Comparison of ENCODE assay signal across 1 cellular context in the genomic region with DNA sequence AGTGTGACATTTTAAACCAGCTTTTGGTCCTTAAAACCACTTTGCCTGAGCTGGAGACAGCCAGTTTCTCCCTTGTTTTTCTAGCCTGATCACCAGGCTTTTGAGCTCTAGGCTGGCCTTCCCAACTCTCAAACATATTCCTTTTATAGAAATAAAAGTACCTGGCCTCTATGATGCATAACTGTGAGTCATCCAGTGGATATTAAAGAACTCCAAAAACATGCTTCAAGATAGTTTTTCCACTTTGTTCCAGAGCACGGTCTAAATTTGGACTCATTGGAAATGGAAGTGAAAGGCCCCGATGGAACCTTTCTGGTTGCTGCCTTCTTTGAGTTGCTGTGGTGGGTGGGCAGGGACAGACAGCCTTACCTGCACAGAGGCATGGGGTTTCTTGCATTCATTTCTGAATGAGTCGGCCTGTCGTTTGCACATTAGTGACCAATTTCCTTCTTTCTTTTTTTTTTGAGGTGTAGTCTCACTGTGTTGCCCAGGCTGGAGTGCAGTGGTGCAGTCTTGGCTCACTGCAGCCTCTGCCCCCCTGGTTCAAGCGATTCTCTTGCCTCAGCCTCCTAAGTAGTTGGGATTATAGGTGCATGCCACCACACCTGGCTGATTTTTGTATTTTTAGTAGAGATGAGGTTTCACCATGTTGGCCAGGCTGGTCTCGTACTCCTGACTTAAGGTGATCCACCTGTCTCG.
TF ChIP-seq lines count a peak whose summit lies in the region.

No MANE protein-coding gene starts in this region.

TF ChIP-seq in SK-N-SH treated with all-trans-retinoic acid at 6 μM for 48 hours, 23 proteins besides CTCF, POLR2A, EP300 and RAD21 (continued from another document):
- TF ChIP-seq, protein P1, sequence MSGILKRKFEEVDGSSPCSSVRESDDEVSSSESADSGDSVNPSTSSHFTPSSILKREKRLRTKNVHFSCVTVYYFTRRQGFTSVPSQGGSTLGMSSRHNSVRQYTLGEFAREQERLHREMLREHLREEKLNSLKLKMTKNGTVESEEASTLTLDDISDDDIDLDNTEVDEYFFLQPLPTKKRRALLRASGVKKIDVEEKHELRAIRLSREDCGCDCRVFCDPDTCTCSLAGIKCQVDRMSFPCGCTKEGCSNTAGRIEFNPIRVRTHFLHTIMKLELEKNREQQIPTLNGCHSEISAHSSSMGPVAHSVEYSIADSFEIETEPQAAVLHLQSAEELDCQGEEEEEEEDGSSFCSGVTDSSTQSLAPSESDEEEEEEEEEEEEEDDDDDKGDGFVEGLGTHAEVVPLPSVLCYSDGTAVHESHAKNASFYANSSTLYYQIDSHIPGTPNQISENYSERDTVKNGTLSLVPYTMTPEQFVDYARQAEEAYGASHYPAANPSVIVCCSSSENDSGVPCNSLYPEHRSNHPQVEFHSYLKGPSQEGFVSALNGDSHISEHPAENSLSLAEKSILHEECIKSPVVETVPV (CRISPR knock-in tag; IDR thresholded peaks at IDR 0.05) = no peak
- no peak for TF ChIP-seq BACH2 (CRISPR knock-in tag; IDR thresholded peaks at IDR 0.05; ENCODE audit: borderline replicate concordance)
- TF ChIP-seq RARB (CRISPR knock-in tag; IDR thresholded peaks at IDR 0.05) = no peak
- TF ChIP-seq ZNF565 (CRISPR knock-in tag; conservative IDR thresholded peaks at IDR 0.05; ENCODE audit: low read depth) = no peak
- TF ChIP-seq ARNTL (CRISPR knock-in tag; IDR thresholded peaks at IDR 0.05; ENCODE audit: borderline replicate concordance, low read depth) = no peak
- no peak for TF ChIP-seq ZNF70 (CRISPR knock-in tag; IDR thresholded peaks at IDR 0.05)
- TF ChIP-seq, protein P2, sequence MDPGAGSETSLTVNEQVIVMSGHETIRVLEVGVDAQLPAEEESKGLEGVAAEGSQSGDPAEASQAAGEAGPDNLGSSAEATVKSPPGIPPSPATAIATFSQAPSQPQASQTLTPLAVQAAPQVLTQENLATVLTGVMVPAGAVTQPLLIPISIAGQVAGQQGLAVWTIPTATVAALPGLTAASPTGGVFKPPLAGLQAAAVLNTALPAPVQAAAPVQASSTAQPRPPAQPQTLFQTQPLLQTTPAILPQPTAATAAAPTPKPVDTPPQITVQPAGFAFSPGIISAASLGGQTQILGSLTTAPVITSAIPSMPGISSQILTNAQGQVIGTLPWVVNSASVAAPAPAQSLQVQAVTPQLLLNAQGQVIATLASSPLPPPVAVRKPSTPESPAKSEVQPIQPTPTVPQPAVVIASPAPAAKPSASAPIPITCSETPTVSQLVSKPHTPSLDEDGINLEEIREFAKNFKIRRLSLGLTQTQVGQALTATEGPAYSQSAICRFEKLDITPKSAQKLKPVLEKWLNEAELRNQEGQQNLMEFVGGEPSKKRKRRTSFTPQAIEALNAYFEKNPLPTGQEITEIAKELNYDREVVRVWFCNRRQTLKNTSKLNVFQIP (CRISPR knock-in tag; IDR thresholded peaks at IDR 0.05; ENCODE audit: borderline replicate concordance, low read depth) = no peak
- no peak for TF ChIP-seq OSR1 (CRISPR knock-in tag; IDR thresholded peaks at IDR 0.05)
- TF ChIP-seq ZFP3 (CRISPR knock-in tag; IDR thresholded peaks at IDR 0.05) = no peak
- no peak for TF ChIP-seq ZNF8 (CRISPR knock-in tag; IDR thresholded peaks at IDR 0.05)
